33 cellular contexts compared by ENCODE assay signal in the genomic region with DNA sequence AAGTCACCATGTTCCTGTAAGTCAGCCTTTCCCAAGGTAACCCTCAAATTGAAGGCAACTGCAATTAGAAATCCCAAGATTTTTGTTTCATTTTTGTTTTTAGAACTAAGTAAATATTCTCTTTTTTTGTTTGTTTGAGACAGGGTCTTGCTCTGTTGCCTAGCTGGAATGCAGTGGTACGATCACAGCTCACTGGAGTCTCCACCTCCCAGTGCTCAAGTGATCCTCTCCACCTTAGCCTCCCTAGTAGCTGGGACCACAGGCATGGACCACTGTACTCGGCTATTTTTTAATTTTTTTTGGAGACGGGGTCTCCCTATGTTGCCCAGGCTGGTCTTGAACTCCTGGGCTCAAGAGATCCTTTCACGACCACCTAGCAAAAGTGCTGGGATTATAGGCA. TPM values are rescaled to one million over a fixed set of nuclear protein-coding genes. Genes with fewer than 3 reads are reported as not detected.
"Had no signal": no experiment of that assay in that cellular context is flagged by ENCODE, and none has a peak within 500 bp of the region (broad histone marks: within the 10 kb centered on the region; RNA-seq: fewer than 3 reads in every experiment).

No MANE protein-coding gene starts in this region.

- H3K36me3 ChIP-seq: adrenal gland, brain microvascular endothelial cell, breast epithelium had no signal

- H3K27me3 ChIP-seq: adrenal gland, body of pancreas, breast epithelium had no signal

- ATAC-seq: activated CD8-positive, alpha-beta T cell treated with anti-CD3 and anti-CD28 coated beads for 36 hours; activated naive CD4-positive, alpha-beta T cell treated with anti-CD3 and anti-CD28 coated beads, Interleukin-2, amount 50 U/mL, for 72 hours; activated T-cell treated with anti-CD3 and anti-CD28 coated beads, Interleukin-2, amount 50 U/mL, for 4 hours; activated T-cell treated with anti-CD3 and anti-CD28 coated beads, Interleukin-2, amount 50 U/mL, for 72 hours; activated T-helper 17 cell treated with anti-CD3 and anti-CD28 coated beads, Interleukin-2, amount 50 U/mL, for 72 hours; body of pancreas had no signal

- H3K9me3 ChIP-seq: adrenal gland, body of pancreas, breast epithelium had no signal

- H3K27ac ChIP-seq: adrenal gland, body of pancreas, brain microvascular endothelial cell, breast epithelium, VCaP had no signal

- H3K4me3 ChIP-seq: adrenal gland, body of pancreas, breast epithelium had no signal

- H3K4me1 ChIP-seq: adrenal gland, body of pancreas, breast epithelium had no signal

- DNase-seq: activated B cell treated with CpG ODN at 0.5 μM for 24 hours; activated CD4-positive, alpha-beta memory T cell treated with anti-CD3 and anti-CD28 coated beads for 36 hours; activated CD4-positive, alpha-beta T cell treated with anti-CD3 and anti-CD28 coated beads for 4 hours; activated CD4-positive, alpha-beta T cell treated with anti-CD3 and anti-CD28 coated beads, Interleukin-2, amount 10 ng/mL, durations not matched to agents 24 days and 14 days; activated CD4-positive, alpha-beta T cell treated with anti-CD3 and anti-CD28 coated beads, Interleukin-2, amount 50 U/mL, for 1 hour; activated CD4-positive, alpha-beta T cell treated with anti-CD3 and anti-CD28 coated beads, Interleukin-2, amount 50 U/mL, for 4 hours; activated CD4-positive, CD25-positive, alpha-beta regulatory T cell treated with anti-CD3 and anti-CD28 coated beads, Interleukin-2, amount 50 U/mL, for 72 hours; activated CD8-positive, alpha-beta memory T cell treated with anti-CD3 and anti-CD28 coated beads, Interleukin-2, amount 50 U/mL, for 4 hours; activated CD8-positive, alpha-beta T cell treated with anti-CD3 and anti-CD28 coated beads for 36 hours; activated effector memory CD4-positive, alpha-beta T cell treated with anti-CD3 and anti-CD28 coated beads, Interleukin-2, amount 50 U/mL, for 16 hours; activated gamma-delta T cell treated with Interleukin-2 at 50 U/mL for 16 hours; activated naive CD4-positive, alpha-beta T cell; activated naive CD4-positive, alpha-beta T cell treated with anti-CD3 and anti-CD28 coated beads for 36 hours; activated naive CD4-positive, alpha-beta T cell treated with anti-CD3 and anti-CD28 coated beads, Interleukin-2, amount 50 U/mL, for 16 hours; activated naive CD8-positive, alpha-beta T cell treated with anti-CD3 and anti-CD28 coated beads for 36 hours; activated T-cell treated with anti-CD3 and anti-CD28 coated beads for 4 hours; activated T-cell treated with anti-CD3 and anti-CD28 coated beads, Interleukin-2, amount 50 U/mL, for 1 hour; activated T-cell treated with anti-CD3 and anti-CD28 coated beads, Interleukin-2, amount 50 U/mL, for 4 hours; activated T-cell treated with anti-CD3 and anti-CD28 coated beads, Interleukin-2, amount 50 U/mL, for 72 hours; adrenal gland; amniotic stem cell; aorta; body of pancreas; brain microvascular endothelial cell; caudate nucleus; cerebellar nuclear complex; T-helper 1 cell; T-helper 2 cell; T-helper 9 cell had no signal

RNA-seq across cellular contexts. Expression of a gene that starts 34.9 kb away (rescaled TPM):
- total RNA-seq: body of pancreas had no signal
